1 cellular context compared by ENCODE assay signal in genomic region chr6:44073612-44074382, GRCh38.
A peak's percentile ranks its signal among the peaks of the same experiment; 100 is the strongest.
TF ChIP-seq lines count a peak whose summit lies in the region.

No MANE protein-coding gene starts in this region.

TF ChIP-seq in K562, 482 proteins besides CTCF, POLR2A, EP300 and RAD21 (continued from another document and continues in another):
- TF ChIP-seq MITF (IDR thresholded peaks at IDR 0.05) (no peak), RBM34 (IDR thresholded peaks at IDR 0.05; ENCODE audit: borderline replicate concordance, insufficient read depth, low read length) (no peak), ZNF316 (IDR thresholded peaks at IDR 0.05) (no peak), MAFG (tag; conservative IDR thresholded peaks at IDR 0.05) (no peak), RHOXF2B (CRISPR knock-in tag; conservative IDR thresholded peaks at IDR 0.05) (no peak), THAP12 (CRISPR knock-in tag; IDR thresholded peaks at IDR 0.05) (0 out of 2 replicates have a peak, but pooled peaks have one; percentile 50), POLR2H (tag; IDR thresholded peaks at IDR 0.05; ENCODE audit: low read depth) (no peak), MLX (CRISPR knock-in tag; conservative IDR thresholded peaks at IDR 0.05) (no peak), CCNT2 (IDR thresholded peaks at IDR 0.05; ENCODE audit: borderline replicate concordance, extremely low read depth, insufficient read length, low read depth, low read length) (no peak), KLF16 (IDR thresholded peaks at IDR 0.05) (no peak), ZNF696 (CRISPR knock-in tag; conservative IDR thresholded peaks at IDR 0.05) (no peak), TCF15 (CRISPR knock-in tag; IDR thresholded peaks at IDR 0.05) (0 out of 2 replicates have a peak, but pooled peaks have one; percentile 18), ZBED1 (IDR thresholded peaks at IDR 0.05) (no peak), ZKSCAN3 (CRISPR knock-in tag; IDR thresholded peaks at IDR 0.05) (no peak), ZNF124 (CRISPR knock-in tag; IDR thresholded peaks at IDR 0.05) (no peak), ATF4 (CRISPR knock-in tag; IDR thresholded peaks at IDR 0.05) (no peak), ZNF778 (CRISPR knock-in tag; IDR thresholded peaks at IDR 0.05) (no peak), ETS2 (tag; IDR thresholded peaks at IDR 0.05; ENCODE audit: borderline replicate concordance, poor library complexity, severe bottlenecking) (no peak), MEF2D (tag; conservative IDR thresholded peaks at IDR 0.05; ENCODE audit: low read depth) (no peak), ILK (tag; IDR thresholded peaks at IDR 0.05; ENCODE audit: borderline replicate concordance, low read depth) (no peak), RBBP5 (IDR thresholded peaks at IDR 0.05; ENCODE audit: borderline replicate concordance, insufficient read depth, low read length, poor library complexity, severe bottlenecking) (peak; percentile 18), TRIM28 (IDR thresholded peaks at IDR 0.05) (no peak), SRSF9 (IDR thresholded peaks at IDR 0.05; ENCODE audit: borderline replicate concordance, low read depth, low read length) (no peak), KDM1A (IDR thresholded peaks at IDR 0.05) (peak in 1 of 2 experiments; percentile 53; a peak in 1 of 4 replicates), GTF2A2 (tag; IDR thresholded peaks at IDR 0.05) (no peak), TSC22D4 (tag; IDR thresholded peaks at IDR 0.05) (no peak), SLC30A9 (CRISPR knock-in tag; IDR thresholded peaks at IDR 0.05) (no peak), HNRNPL (IDR thresholded peaks at IDR 0.05; ENCODE audit: low read depth, low read length) (no peak), ZC3H4 (CRISPR knock-in tag; IDR thresholded peaks at IDR 0.05; ENCODE audit: borderline replicate concordance) (no peak), MCM5 (IDR thresholded peaks at IDR 0.05; ENCODE audit: low read depth) (no peak), ARID3A (IDR thresholded peaks at IDR 0.05; ENCODE audit: borderline replicate concordance, low read depth, low read length) (no peak), TFAM (CRISPR knock-in tag; conservative IDR thresholded peaks at IDR 0.05) (no peak), UBTF (IDR thresholded peaks at IDR 0.05; ENCODE audit: borderline replicate concordance in 1 of 2, low read depth in 2 of 2, low read length in 2 of 2) (no peak), FOXP4 (CRISPR knock-in tag; IDR thresholded peaks at IDR 0.05; ENCODE audit: borderline replicate concordance) (no peak), ZNF253 (CRISPR knock-in tag; conservative IDR thresholded peaks at IDR 0.05) (no peak), RB1 (IDR thresholded peaks at IDR 0.05; ENCODE audit: low read depth) (peak; percentile 10; the same call in 1 of the 2 replicates), ZNF12 (CRISPR knock-in tag; IDR thresholded peaks at IDR 0.05) (no peak), BCOR (IDR thresholded peaks at IDR 0.05) (no peak), CHCHD3 (CRISPR knock-in tag; IDR thresholded peaks at IDR 0.05) (no peak), ZNF184 (CRISPR knock-in tag; IDR thresholded peaks at IDR 0.05) (no peak), ZNF175 (CRISPR knock-in tag; IDR thresholded peaks at IDR 0.05; ENCODE audit: low read depth) (no peak), KLF1 (tag; IDR thresholded peaks at IDR 0.05) (no peak), TGIF2 (CRISPR knock-in tag; IDR thresholded peaks at IDR 0.05) (no peak), BDP1 (IDR thresholded peaks at IDR 0.05; ENCODE audit: insufficient read depth, insufficient read length) (no peak), MCM2 (IDR thresholded peaks at IDR 0.05; ENCODE audit: low read depth) (no peak), NRF1 (conservative IDR thresholded peaks at IDR 0.05 in 1 of 2, IDR thresholded peaks at IDR 0.05 in 1 of 2) (no peak; a peak in 1 of 4 replicates), PBX2 (CRISPR knock-in tag; IDR thresholded peaks at IDR 0.05; ENCODE audit: low read depth) (no peak), PBX2 (tag; conservative IDR thresholded peaks at IDR 0.05; ENCODE audit: low read depth) (no peak), HIVEP1 (CRISPR knock-in tag; IDR thresholded peaks at IDR 0.05) (no peak), ZNF785 (CRISPR knock-in tag; IDR thresholded peaks at IDR 0.05) (no peak), ZFP30 (CRISPR knock-in tag; IDR thresholded peaks at IDR 0.05; ENCODE audit: borderline replicate concordance) (no peak), NR2F6 (CRISPR knock-in tag; IDR thresholded peaks at IDR 0.05) (no peak), RBM39 (optimal IDR thresholded peaks at IDR 0.05; ENCODE audit: low read depth, low read length) (peak; percentile 34), HNRNPLL (IDR thresholded peaks at IDR 0.05; ENCODE audit: low read depth, low read length, poor library complexity, severe bottlenecking) (no peak), DPF2 (IDR thresholded peaks at IDR 0.05) (no peak), BMI1 (IDR thresholded peaks at IDR 0.05; ENCODE audit: low read length) (no peak), THAP7 (CRISPR knock-in tag; IDR thresholded peaks at IDR 0.05) (no peak), NUFIP1 (IDR thresholded peaks at IDR 0.05; ENCODE audit: partially characterized antibody) (no peak), SRSF3 (IDR thresholded peaks at IDR 0.05; ENCODE audit: insufficient read depth, low read length) (no peak), ZNF830 (CRISPR knock-in tag; IDR thresholded peaks at IDR 0.05) (no peak), PHTF2 (CRISPR knock-in tag; IDR thresholded peaks at IDR 0.05) (no peak), MECOM (CRISPR knock-in tag; IDR thresholded peaks at IDR 0.05) (no peak), MEF2A (IDR thresholded peaks at IDR 0.05; ENCODE audit: control insufficient read depth, low read depth, low read length) (no peak), U2AF2 (optimal IDR thresholded peaks at IDR 0.05; ENCODE audit: low read depth, low read length) (no peak)
